ENCODE assay signal across 1 cellular context in the genomic region with DNA sequence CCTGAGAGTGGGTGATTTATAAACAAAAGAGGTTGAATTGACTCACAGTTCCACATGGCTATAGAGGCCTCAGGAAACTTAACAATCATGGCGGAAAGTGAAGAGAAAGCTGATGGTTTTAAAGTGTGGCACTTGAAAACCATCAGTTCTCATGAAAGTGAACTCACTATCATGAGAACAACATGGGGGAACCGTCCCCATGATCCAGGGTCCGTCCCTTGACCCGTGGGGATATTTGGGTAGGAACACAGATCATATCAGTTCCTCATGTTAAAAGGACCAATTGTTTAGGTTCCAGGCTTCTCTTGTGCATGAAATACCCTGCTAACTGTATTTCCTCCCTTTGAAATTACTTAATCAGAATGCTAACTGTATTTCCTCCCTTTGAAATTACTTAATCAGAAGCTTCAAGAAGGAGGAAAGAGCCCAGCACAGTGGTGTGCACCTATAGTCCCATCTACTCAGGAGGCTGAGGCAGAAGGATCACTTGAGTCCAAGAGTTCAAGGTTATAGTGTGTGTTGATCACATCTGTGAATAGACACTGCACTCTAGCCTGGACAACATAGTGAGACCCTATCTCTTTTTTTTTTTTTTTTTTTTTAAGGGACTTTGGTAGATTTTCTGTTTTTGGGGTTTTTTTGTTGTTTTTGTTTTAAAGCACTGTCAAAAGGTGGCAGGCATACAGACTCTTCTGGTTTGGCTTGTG.
TF ChIP-seq lines count a peak whose summit lies in the region.

No MANE protein-coding gene starts in this region.

TF ChIP-seq in K562, 482 proteins besides CTCF, POLR2A, EP300 and RAD21:
- TF ChIP-seq GTF2F1 (IDR thresholded peaks at IDR 0.05; ENCODE audit: low read depth, low read length) (no peak), RBM25 (IDR thresholded peaks at IDR 0.05; ENCODE audit: low read depth, low read length, severe bottlenecking) (peak; percentile 24), ZNF124 (CRISPR knock-in tag; IDR thresholded peaks at IDR 0.05) (no peak), TCFL5 (CRISPR knock-in tag; conservative IDR thresholded peaks at IDR 0.05) (no peak), HOMEZ (CRISPR knock-in tag; IDR thresholded peaks at IDR 0.05) (no peak), AFF4 (CRISPR knock-in tag; IDR thresholded peaks at IDR 0.05) (no peak), FOXK2 (conservative IDR thresholded peaks at IDR 0.05 in 1 of 2, IDR thresholded peaks at IDR 0.05 in 1 of 2; ENCODE audit: low read depth in 2 of 2) (no peak), ZNF23 (CRISPR knock-in tag; IDR thresholded peaks at IDR 0.05) (no peak), MIER1 (IDR thresholded peaks at IDR 0.05; ENCODE audit: low read depth) (no peak), ZFPM2 (CRISPR knock-in tag; IDR thresholded peaks at IDR 0.05) (no peak), MEIS2 (IDR thresholded peaks at IDR 0.05; ENCODE audit: partially characterized antibody) (no peak), E2F4 (CRISPR knock-in tag; IDR thresholded peaks at IDR 0.05; ENCODE audit: low read depth) (no peak), RBM39 (optimal IDR thresholded peaks at IDR 0.05; ENCODE audit: low read depth, low read length) (no peak), ZNF586 (CRISPR knock-in tag; conservative IDR thresholded peaks at IDR 0.05) (no peak), ZNF121 (CRISPR knock-in tag; conservative IDR thresholded peaks at IDR 0.05) (peak; percentile 87)
